In genomic region chr3:72144773-72145505, GRCh38 we compare ENCODE assay signal across 1 cellular context.
TF ChIP-seq lines count a peak whose summit lies in the region.

No MANE protein-coding gene starts in this region.

TF ChIP-seq in HepG2, 621 proteins besides CTCF, POLR2A, EP300 and RAD21 (continued from another document and continues in another):
- TF ChIP-seq TSC22D2 (CRISPR knock-in tag; IDR thresholded peaks at IDR 0.05; ENCODE audit: borderline replicate concordance) (no peak), RFX3 (CRISPR knock-in tag; IDR thresholded peaks at IDR 0.05) (no peak), FOSL2 (CRISPR knock-in tag; IDR thresholded peaks at IDR 0.05) (no peak; the same call in 1 of the 2 replicates), HNRNPLL (IDR thresholded peaks at IDR 0.05; ENCODE audit: low read depth, low read length, poor library complexity, severe bottlenecking) (no peak), FOSL1 (CRISPR knock-in tag; IDR thresholded peaks at IDR 0.05; ENCODE audit: borderline replicate concordance) (no peak), KMT2A (CRISPR knock-in tag; IDR thresholded peaks at IDR 0.05) (no peak), NBN (conservative IDR thresholded peaks at IDR 0.05) (no peak), ZNF547 (CRISPR knock-in tag; IDR thresholded peaks at IDR 0.05) (no peak), KDM5A (IDR thresholded peaks at IDR 0.05; ENCODE audit: borderline replicate concordance, low read length) (no peak), LCORL (IDR thresholded peaks at IDR 0.05) (no peak), LCORL (CRISPR knock-in tag; IDR thresholded peaks at IDR 0.05) (peak; percentile 23; the same call in 1 of the 2 replicates), ZNF710 (CRISPR knock-in tag; IDR thresholded peaks at IDR 0.05; ENCODE audit: borderline replicate concordance) (peak; percentile 81; the same call in 1 of the 2 replicates), ZNF574 (CRISPR knock-in tag; IDR thresholded peaks at IDR 0.05) (0 out of 2 replicates have a peak, but pooled peaks have one; percentile 40), HNRNPK (IDR thresholded peaks at IDR 0.05; ENCODE audit: low read depth, low read length, poor library complexity, severe bottlenecking) (no peak), CBX5 (CRISPR knock-in tag; IDR thresholded peaks at IDR 0.05; ENCODE audit: borderline replicate concordance) (0 out of 2 replicates have a peak, but pooled peaks have one; percentile 34), SKI (IDR thresholded peaks at IDR 0.05; ENCODE audit: partially characterized antibody) (no peak), NR2F6 (IDR thresholded peaks at IDR 0.05) (peak; percentile 84), NR2F6 (CRISPR knock-in tag; IDR thresholded peaks at IDR 0.05) (peak; percentile 93), BRCA1 (CRISPR knock-in tag; IDR thresholded peaks at IDR 0.05) (no peak), ZNF292 (CRISPR knock-in tag; IDR thresholded peaks at IDR 0.05; ENCODE audit: borderline replicate concordance, low read depth) (peak; percentile 93; the same call in 1 of the 2 replicates), ATF1 (CRISPR knock-in tag; IDR thresholded peaks at IDR 0.05) (peak; percentile 20; the same call in 1 of the 2 replicates), NFAT5 (CRISPR knock-in tag; IDR thresholded peaks at IDR 0.05) (no peak), ARNT (IDR thresholded peaks at IDR 0.05) (no peak), SAFB2 (CRISPR knock-in tag; IDR thresholded peaks at IDR 0.05; ENCODE audit: borderline replicate concordance, low read depth) (no peak; the same call in 1 of the 2 replicates), ZNF724P (CRISPR knock-in tag; IDR thresholded peaks at IDR 0.05; ENCODE audit: borderline replicate concordance) (no peak), JDP2 (CRISPR knock-in tag; IDR thresholded peaks at IDR 0.05; ENCODE audit: borderline replicate concordance) (no peak), ZGPAT (CRISPR knock-in tag; IDR thresholded peaks at IDR 0.05) (peak; percentile 40; the same call in 1 of the 2 replicates), ZBTB33 (CRISPR knock-in tag; IDR thresholded peaks at IDR 0.05) (no peak), ZNF790 (CRISPR knock-in tag; IDR thresholded peaks at IDR 0.05; ENCODE audit: borderline replicate concordance) (no peak), MXD4 (CRISPR knock-in tag; IDR thresholded peaks at IDR 0.05) (0 out of 2 replicates have a peak, but pooled peaks have one; percentile 35), KLF12 (CRISPR knock-in tag; IDR thresholded peaks at IDR 0.05; ENCODE audit: borderline replicate concordance) (no peak; the same call in 1 of the 2 replicates)
- TF ChIP-seq, protein P1, sequence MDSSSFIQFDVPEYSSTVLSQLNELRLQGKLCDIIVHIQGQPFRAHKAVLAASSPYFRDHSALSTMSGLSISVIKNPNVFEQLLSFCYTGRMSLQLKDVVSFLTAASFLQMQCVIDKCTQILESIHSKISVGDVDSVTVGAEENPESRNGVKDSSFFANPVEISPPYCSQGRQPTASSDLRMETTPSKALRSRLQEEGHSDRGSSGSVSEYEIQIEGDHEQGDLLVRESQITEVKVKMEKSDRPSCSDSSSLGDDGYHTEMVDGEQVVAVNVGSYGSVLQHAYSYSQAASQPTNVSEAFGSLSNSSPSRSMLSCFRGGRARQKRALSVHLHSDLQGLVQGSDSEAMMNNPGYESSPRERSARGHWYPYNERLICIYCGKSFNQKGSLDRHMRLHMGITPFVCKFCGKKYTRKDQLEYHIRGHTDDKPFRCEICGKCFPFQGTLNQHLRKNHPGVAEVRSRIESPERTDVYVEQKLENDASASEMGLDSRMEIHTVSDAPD (CRISPR knock-in tag; IDR thresholded peaks at IDR 0.05), result peak; percentile 22; the same call in 1 of the 2 replicates
- TF ChIP-seq, protein P2, sequence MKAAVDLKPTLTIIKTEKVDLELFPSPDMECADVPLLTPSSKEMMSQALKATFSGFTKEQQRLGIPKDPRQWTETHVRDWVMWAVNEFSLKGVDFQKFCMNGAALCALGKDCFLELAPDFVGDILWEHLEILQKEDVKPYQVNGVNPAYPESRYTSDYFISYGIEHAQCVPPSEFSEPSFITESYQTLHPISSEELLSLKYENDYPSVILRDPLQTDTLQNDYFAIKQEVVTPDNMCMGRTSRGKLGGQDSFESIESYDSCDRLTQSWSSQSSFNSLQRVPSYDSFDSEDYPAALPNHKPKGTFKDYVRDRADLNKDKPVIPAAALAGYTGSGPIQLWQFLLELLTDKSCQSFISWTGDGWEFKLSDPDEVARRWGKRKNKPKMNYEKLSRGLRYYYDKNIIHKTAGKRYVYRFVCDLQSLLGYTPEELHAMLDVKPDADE (CRISPR knock-in tag; IDR thresholded peaks at IDR 0.05), result no peak
- TF ChIP-seq, protein P3, sequence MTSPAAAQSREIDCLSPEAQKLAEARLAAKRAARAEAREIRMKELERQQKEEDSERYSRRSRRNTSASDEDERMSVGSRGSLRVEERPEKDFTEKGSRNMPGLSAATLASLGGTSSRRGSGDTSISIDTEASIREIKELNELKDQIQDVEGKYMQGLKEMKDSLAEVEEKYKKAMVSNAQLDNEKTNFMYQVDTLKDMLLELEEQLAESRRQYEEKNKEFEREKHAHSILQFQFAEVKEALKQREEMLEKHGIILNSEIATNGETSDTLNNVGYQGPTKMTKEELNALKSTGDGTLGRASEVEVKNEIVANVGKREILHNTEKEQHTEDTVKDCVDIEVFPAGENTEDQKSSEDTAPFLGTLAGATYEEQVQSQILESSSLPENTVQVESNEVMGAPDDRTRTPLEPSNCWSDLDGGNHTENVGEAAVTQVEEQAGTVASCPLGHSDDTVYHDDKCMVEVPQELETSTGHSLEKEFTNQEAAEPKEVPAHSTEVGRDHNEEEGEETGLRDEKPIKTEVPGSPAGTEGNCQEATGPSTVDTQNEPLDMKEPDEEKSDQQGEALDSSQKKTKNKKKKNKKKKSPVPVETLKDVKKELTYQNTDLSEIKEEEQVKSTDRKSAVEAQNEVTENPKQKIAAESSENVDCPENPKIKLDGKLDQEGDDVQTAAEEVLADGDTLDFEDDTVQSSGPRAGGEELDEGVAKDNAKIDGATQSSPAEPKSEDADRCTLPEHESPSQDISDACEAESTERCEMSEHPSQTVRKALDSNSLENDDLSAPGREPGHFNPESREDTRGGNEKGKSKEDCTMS (CRISPR knock-in tag; conservative IDR thresholded peaks at IDR 0.05), result no peak
